Comparison of ENCODE assay signal across 8 cellular contexts in the genomic region with DNA sequence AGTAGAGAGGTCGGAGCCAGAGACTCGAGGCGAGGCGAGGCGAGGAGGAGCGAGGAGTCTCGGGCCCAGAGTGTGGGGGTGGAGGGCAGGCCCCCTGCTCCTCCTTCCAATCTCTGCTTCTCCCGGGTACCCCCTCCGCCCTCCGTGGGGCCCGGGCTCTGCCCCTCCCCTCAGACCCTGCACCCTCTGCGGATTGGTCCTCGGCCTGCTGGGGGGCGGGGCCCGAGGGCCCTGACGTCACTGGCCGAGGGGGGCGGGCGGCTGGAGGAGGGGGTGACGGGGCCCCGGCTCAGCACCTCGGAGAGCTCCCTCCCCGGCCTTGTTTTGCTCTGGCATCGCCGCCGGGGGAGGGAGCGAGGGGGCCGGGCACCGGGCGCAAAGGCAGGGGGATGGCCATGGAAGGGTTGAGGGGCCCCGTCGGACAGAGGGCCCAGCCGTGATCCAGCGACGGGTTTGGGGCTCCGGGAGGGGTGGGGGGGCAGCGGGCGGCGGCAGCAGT. TPM values are rescaled to one million over a fixed set of nuclear protein-coding genes. Genes with fewer than 3 reads are reported as not detected.
DNase-seq lines count a peak whose midpoint lies in the region; ATAC-seq and TF ChIP-seq lines count a peak whose summit lies in the region.

A gene (plus strand): TSS at position 282 of the 499 bp plus-strand sequence. CDS start 232 bp downstream, outside the sequence.

- peaks cover 19 to 42% of the 10 kb centered on the region in 2 donors for H3K27me3 Mint-ChIP-seq in T-cell

- peak within 1 kb of the TSS; percentile 57 for H3K4me2 ChIP-seq in parathyroid adenoma (ENCODE audit: low read length)

- H3K4me3 ChIP-seq in adrenal gland: peak within 1 kb of the TSS in 2 of 4 donors; percentile 8 to 46
- peak within 1 kb of the TSS; percentile 27 to 62 (median 53) for H3K4me3 ChIP-seq in heart left ventricle
- peak within 1 kb of the TSS; percentile 40 for H3K4me3 ChIP-seq in parathyroid adenoma (ENCODE audit: low read depth, low read length)
- H3K4me3 ChIP-seq in thoracic aorta: peak within 1 kb of the TSS; percentile 65

- ATAC-seq in T-cell (replicated peaks in 1 of 4): peak; percentile 91 to 93 (median 92)
- ATAC-seq in heart left ventricle: peak; percentile 95 to 99 (median 98)
- peak; percentile 36 for ATAC-seq in thoracic aorta (ENCODE audit: insufficient number of reproducible peaks, low FRiP score, low read depth)
- no peak for ATAC-seq in GM19397 (IDR thresholded peaks at IDR 0.05; ENCODE audit: unreplicated experiment)

- CTCF ChIA-PET in T-cell (lab: Charles Lee): interaction anchor here (0.5 to 1.2 kb wide), 4 partner anchors 15 to 88 kb away, joined by 3 to 11 read pairs (median 5); no protein-coding TSS in a partner anchor

- intact Hi-C loops in adrenal gland (cut with DNase I) (no loop called here), heart left ventricle (cut with DNase I) (loop anchor here in 1 of 10 donors (5.0 kb wide), 1 partner anchor 86 kb away; no protein-coding TSS in a partner anchor)

- DNase-seq in G401 (ENCODE audit: low spot score): peak; percentile 95
- peak; percentile 78 for DNase-seq in NCI-H1105 treated with DMSO at 0.1 percent for 48 hours (lab: John Stamatoyannopoulos, UW)
- peak; percentile 65 to 89 (median 82) for DNase-seq in T-cell
- DNase-seq in adrenal gland: peak; percentile 89 to 95 (median 91)
- DNase-seq in heart left ventricle: peak; percentile 88 to 92 (median 89)
- peak; percentile 30 for DNase-seq in thoracic aorta (ENCODE audit: low spot score)

- no peaks in the 10 kb centered on the region for H3K27me3 ChIP-seq in adrenal gland
- H3K27me3 ChIP-seq in heart left ventricle: peaks cover 0 to 24% (median 7%) of the 10 kb centered on the region in 9 donors
- no peaks in the 10 kb centered on the region for H3K27me3 ChIP-seq in parathyroid adenoma (ENCODE audit: control insufficient read depth, insufficient read depth, low read length)
- no peaks in the 10 kb centered on the region for H3K27me3 ChIP-seq in thoracic aorta (replicated peaks; ENCODE audit: insufficient read depth)

- H3K79me2 ChIP-seq in parathyroid adenoma: peaks cover 12% of the 10 kb centered on the region

- TF ChIP-seq POLR2A in adrenal gland (IDR thresholded peaks at IDR 0.05): no peak
- no peak for TF ChIP-seq POLR2A in heart left ventricle (IDR thresholded peaks at IDR 0.05)

- H3K4me3 Mint-ChIP-seq in T-cell: peak within 1 kb of the TSS; percentile 42 to 57 (median 51)

- peaks cover 14 to 24% (median 15%) of the 10 kb centered on the region in 3 donors for H3K4me1 Mint-ChIP-seq in T-cell

- TF ChIP-seq CTCF in adrenal gland (IDR thresholded peaks at IDR 0.05) (no peak), heart left ventricle (IDR thresholded peaks at IDR 0.05) (no peak), parathyroid adenoma (IDR thresholded peaks at IDR 0.05) (no peak), thoracic aorta (IDR thresholded peaks at IDR 0.05) (no peak)

- peak within 1 kb of the TSS in 3 of 5 donors; percentile 59 to 81 (median 73) for H3K27ac ChIP-seq in adrenal gland
- peak within 1 kb of the TSS in 4 of 12 donors; percentile 1 to 84 (median 37) for H3K27ac ChIP-seq in heart left ventricle
- H3K27ac ChIP-seq in parathyroid adenoma: peak within 1 kb of the TSS; percentile 94
- no peak within 1 kb of the TSS for H3K27ac ChIP-seq in thoracic aorta

- no peaks in the 10 kb centered on the region for H3K36me3 Mint-ChIP-seq in T-cell

- H3K9ac ChIP-seq in parathyroid adenoma: peak within 1 kb of the TSS; percentile 21

- H2AFZ ChIP-seq in parathyroid adenoma: peak within 1 kb of the TSS; percentile 74

- H3K27ac Mint-ChIP-seq in T-cell: no peak within 1 kb of the TSS

- H3K36me3 ChIP-seq in adrenal gland (replicated peaks in 1 of 2) (no peaks in the 10 kb centered on the region), heart left ventricle (no peaks in the 10 kb centered on the region), parathyroid adenoma (ENCODE audit: control insufficient read depth, insufficient read depth, low read length) (no peaks in the 10 kb centered on the region), thoracic aorta (no peaks in the 10 kb centered on the region)

- H3K4me1 ChIP-seq in adrenal gland (replicated peaks in 1 of 2) (peaks cover 13 to 19% of the 10 kb centered on the region in 2 donors), heart left ventricle (peaks cover 0 to 20% (median 16%) of the 10 kb centered on the region in 12 donors), parathyroid adenoma (peaks cover 18% of the 10 kb centered on the region), thoracic aorta (ENCODE audit: control insufficient read depth in 1 of 2, low read depth in 2 of 2) (peaks cover 7 to 16% of the 10 kb centered on the region in 2 donors)

- POLR2A ChIA-PET in T-cell (lab: Charles Lee): interaction anchor here in 1 of 2 donors (0.8 kb wide), 1 partner anchor 12 kb away, joined by 3 read pairs; no protein-coding TSS in a partner anchor

- WGBS in adrenal gland, 4 donors: 0 to 1% (median 1%) methylated on average over 6 to 39 of the region's 39 CpGs
- 1 to 2% (median 2%) methylated on average over 18 to 39 of the region's 39 CpGs for WGBS in heart left ventricle, 4 donors

- in situ Hi-C loops in G401 (cut with HindIII; ENCODE audit: low sequenced_read_pairs): no loop called here

- H3K9me3 ChIP-seq in adrenal gland (replicated peaks in 1 of 3) (no peaks in the 10 kb centered on the region), heart left ventricle (no peaks in the 10 kb centered on the region), parathyroid adenoma (ENCODE audit: control insufficient read depth, low read length) (no peaks in the 10 kb centered on the region), thoracic aorta (no peaks in the 10 kb centered on the region)

- no peaks in the 10 kb centered on the region for H3K9me3 Mint-ChIP-seq in T-cell

RNA-seq across cellular contexts. Expression of the gene that starts here (rescaled TPM):
- total RNA-seq in G401 (2014; rRNA removed; shearing (Covaris generic)): 3.4 and 3.8 TPM in 2 replicates
- under 1 TPM in 3 of 5 donors, not detected in 2; 0.38 to 0.65 (median 0.41) TPM for total RNA-seq in T-cell
- 10 to 100 TPM in 2 of 8 donors, 1 to 10 TPM in 6; 1.6 to 26.4 (median 8.6) TPM for total RNA-seq in adrenal gland
- 100 to 1,000 TPM in 1 of 3 donors, 10 to 100 TPM in 2; 19.3 to 133 (median 38.5) TPM for polyA plus RNA-seq in adrenal gland
- total RNA-seq in heart left ventricle: 1 to 10 TPM in 2 of 9 donors, under 1 TPM in 6, not detected in 1; 0.27 to 1.3 (median 0.57) TPM
- under 1 TPM; 0.19 to 0.57 TPM for polyA plus RNA-seq in heart left ventricle
- total RNA-seq in thoracic aorta: under 1 TPM in 1 of 2 donors, not detected in 1; 0.81 TPM

Comparison
In these comparisons a context has a peak if more than half of its experiments do, and no peak if none do; other contexts are left out.
1. RNA of the gene that starts here (polyA plus RNA-seq): 19.3 to 133 TPM in adrenal gland; 0.19 to 0.57 TPM in heart left ventricle; every median in the first group is over 10 times any median in the second.
2. Peak in DNase-seq and ATAC-seq in T-cell; RNA of the gene not detected or under 1 TPM.
3. Peak in DNase-seq, ATAC-seq and H3K4me3 ChIP-seq in thoracic aorta; RNA of the gene not detected or under 1 TPM.
4. DNase-seq: peak in every context shown above with its lines; median percentile 95 in G401; 91 in adrenal gland; 89 in heart left ventricle; 82 in T-cell; 78 in NCI-H1105 treated with DMSO at 0.1 percent for 48 hours; 30 in thoracic aorta.
5. H3K27ac ChIP-seq: peak in adrenal gland (3 of 5) and parathyroid adenoma (single experiment); none in thoracic aorta (0 of 2).